Comparison of ENCODE assay signal across 30 cellular contexts in the genomic region with DNA sequence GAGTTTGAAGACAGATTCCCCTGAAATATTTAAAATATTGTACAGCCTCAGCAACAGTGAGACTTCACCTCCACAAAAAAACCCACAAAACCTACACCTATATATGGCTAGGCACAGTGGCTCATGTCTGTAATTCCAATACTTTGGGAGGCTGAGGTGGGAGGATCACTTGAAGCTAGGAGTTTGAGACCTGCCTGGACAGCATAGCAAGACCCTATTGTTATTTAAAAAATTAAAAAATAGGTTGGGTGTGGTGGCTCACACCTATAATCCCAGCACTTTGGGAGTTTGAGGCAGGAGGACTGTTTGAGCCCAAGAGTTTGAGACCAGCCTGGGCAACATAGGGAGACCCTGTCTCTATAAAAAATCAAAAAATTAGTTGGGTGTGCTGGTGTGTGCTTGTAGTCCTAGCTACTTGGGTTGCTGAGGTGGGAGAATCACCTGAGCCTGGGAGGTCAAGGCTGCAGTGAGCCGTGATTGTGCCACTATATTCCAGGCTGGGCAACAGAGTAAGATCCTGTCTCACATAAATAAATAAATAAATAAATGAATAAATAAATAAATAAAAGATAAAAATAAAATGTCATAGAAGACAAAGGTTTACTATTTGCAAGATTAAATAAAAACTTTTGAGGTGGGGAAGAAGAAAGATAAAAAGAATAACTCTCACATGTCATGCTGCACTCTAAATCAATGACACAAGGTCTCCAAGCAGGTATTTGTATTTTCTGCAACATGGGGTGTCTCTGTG.
"Had no signal": no experiment of that assay in that cellular context is flagged by ENCODE, and none has a peak within 500 bp of the region (broad histone marks: within the 10 kb centered on the region; RNA-seq: fewer than 3 reads in every experiment).

No MANE protein-coding gene starts in this region.

- FAIRE-seq: bronchial epithelial cell, TTC549 had no signal

- H3K9me3 ChIP-seq: ascending aorta had no signal

- ATAC-seq: activated CD8-positive, alpha-beta T cell treated with anti-CD3 and anti-CD28 coated beads for 36 hours; activated naive CD8-positive, alpha-beta T cell treated with anti-CD3 and anti-CD28 coated beads, Interleukin-2, amount 50 U/mL, for 24 hours; activated T-cell treated with anti-CD3 and anti-CD28 coated beads, Interleukin-2, amount 50 U/mL, for 4 hours; activated T-cell treated with anti-CD3 and anti-CD28 coated beads, Interleukin-2, amount 50 U/mL, for 72 hours had no signal

- H3K27ac ChIP-seq: ascending aorta, cardiac muscle cell, VCaP had no signal

- H3K4me1 ChIP-seq: ascending aorta had no signal

- H3K4me3 ChIP-seq: ascending aorta, cardiac muscle cell had no signal

- H3K27me3 ChIP-seq: ascending aorta, cardiac muscle cell had no signal

- DNase-seq: activated B cell treated with CpG ODN at 0.5 μM for 24 hours; activated CD4-positive, alpha-beta memory T cell treated with anti-CD3 and anti-CD28 coated beads for 36 hours; activated CD4-positive, alpha-beta T cell treated with anti-CD3 and anti-CD28 coated beads for 4 hours; activated CD4-positive, alpha-beta T cell treated with anti-CD3 and anti-CD28 coated beads, Interleukin-2, amount 10 ng/mL, durations not matched to agents 24 days and 14 days; activated CD4-positive, alpha-beta T cell treated with anti-CD3 and anti-CD28 coated beads, Interleukin-2, amount 50 U/mL, for 1 hour; activated CD4-positive, alpha-beta T cell treated with anti-CD3 and anti-CD28 coated beads, Interleukin-2, amount 50 U/mL, for 4 hours; activated CD4-positive, CD25-positive, alpha-beta regulatory T cell treated with anti-CD3 and anti-CD28 coated beads, Interleukin-2, amount 50 U/mL, for 72 hours; activated CD8-positive, alpha-beta memory T cell treated with anti-CD3 and anti-CD28 coated beads, Interleukin-2, amount 50 U/mL, for 4 hours; activated CD8-positive, alpha-beta T cell treated with anti-CD3 and anti-CD28 coated beads for 36 hours; activated effector memory CD4-positive, alpha-beta T cell treated with Interleukin-2 at 50 U/mL for 16 hours; activated gamma-delta T cell; activated naive CD4-positive, alpha-beta T cell treated with anti-CD3 and anti-CD28 coated beads, Interleukin-2, amount 10 ng/mL, durations not matched to agents 7 days and 5 days; activated naive CD4-positive, alpha-beta T cell treated with Interleukin-2 at 50 U/mL for 16 hours; activated naive CD8-positive, alpha-beta T cell treated with anti-CD3 and anti-CD28 coated beads, Interleukin-2, amount 10 ng/mL, durations not matched to agents 7 days and 5 days; activated naive CD8-positive, alpha-beta T cell treated with anti-CD3 and anti-CD28 coated beads, Interleukin-2, amount 50 U/mL, for 24 hours; activated T-cell treated with anti-CD3 and anti-CD28 coated beads for 4 hours; activated T-cell treated with anti-CD3 and anti-CD28 coated beads, Interleukin-2, amount 50 U/mL, for 1 hour; activated T-cell treated with anti-CD3 and anti-CD28 coated beads, Interleukin-2, amount 50 U/mL, for 4 hours; activated T-cell treated with anti-CD3 and anti-CD28 coated beads, Interleukin-2, amount 50 U/mL, for 72 hours; amygdala; anterior cingulate cortex; caudate nucleus; cerebellar nuclear complex; T-helper 2 cell; T-helper 9 cell had no signal
